In genomic region chr10:6918305-6918704, GRCh38 we compare ENCODE assay signal across 8 cellular contexts.
A peak's percentile ranks its signal among the peaks of the same experiment; 100 is the strongest.
DNase-seq lines count a peak whose midpoint lies in the region; ATAC-seq, FAIRE-seq and TF ChIP-seq lines count a peak whose summit lies in the region.

No MANE protein-coding gene starts in this region.

- peak; percentile 57 for ATAC-seq in effector memory CD8-positive, alpha-beta T cell (replicated peaks)

- DNase-seq in BE2C: peak; percentile 62
- DNase-seq in HFFc6: no peak
- DNase-seq in activated CD4-positive, alpha-beta T cell treated with anti-CD3 and anti-CD28 coated beads, Interleukin-2, amount 10 ng/mL, durations not matched to agents 24 days and 14 days: peak; percentile 91
- DNase-seq in effector memory CD8-positive, alpha-beta T cell: peak; percentile 72 to 81 (median 77)
- peak; percentile 25 for DNase-seq in small intestine
- no peak for DNase-seq in NCI-H510A treated with DMSO at 0.1 percent for 48 hours (lab: John Stamatoyannopoulos, UW)
- no peak for DNase-seq in D341Med (ENCODE audit: low spot score)
- DNase-seq in HuH-7.5 (ENCODE audit: low spot score): no peak

- H3K4me1 ChIP-seq in BE2C (no peaks in the 10 kb centered on the region), small intestine (ENCODE audit: control insufficient read depth in 2 of 2, insufficient read depth in 1 of 2, low read depth in 1 of 2, low read length in 1 of 2) (no peaks in the 10 kb centered on the region)

- no peak for FAIRE-seq in small intestine (lab: Jason Lieb, UNC)

- H3K36me3 ChIP-seq in BE2C: no peaks in the 10 kb centered on the region
- H3K36me3 ChIP-seq in small intestine (ENCODE audit: control insufficient read depth in 2 of 2, insufficient read depth in 2 of 2, low read length in 2 of 2): no peaks in the 10 kb centered on the region

- 60 to 78% (median 65%) methylated on average over 6 of the region's 6 CpGs for WGBS in small intestine, 3 donors

- no peaks in the 10 kb centered on the region for H3K36me3 Mint-ChIP-seq in HFFc6 (ENCODE audit: low read depth)
- H3K36me3 Mint-ChIP-seq in activated CD4-positive, alpha-beta T cell treated with anti-CD3 and anti-CD28 coated beads, Interleukin-2, amount 10 ng/mL, durations not matched to agents 24 days and 14 days (ENCODE audit: low read depth): no peaks in the 10 kb centered on the region
- no peaks in the 10 kb centered on the region for H3K36me3 Mint-ChIP-seq in effector memory CD8-positive, alpha-beta T cell (ENCODE audit: insufficient read depth)

- TF ChIP-seq CTCF in BE2C (IDR thresholded peaks at IDR 0.05; ENCODE audit: low read depth, low read length): peak; percentile 68
- peak; percentile 51 for TF ChIP-seq CTCF in HFFc6 (IDR thresholded peaks at IDR 0.05)

- H3K4me3 Mint-ChIP-seq in HFFc6: no peak overlapping the region
- H3K4me3 Mint-ChIP-seq in activated CD4-positive, alpha-beta T cell treated with anti-CD3 and anti-CD28 coated beads, Interleukin-2, amount 10 ng/mL, durations not matched to agents 24 days and 14 days: no peak overlapping the region
- H3K4me3 Mint-ChIP-seq in effector memory CD8-positive, alpha-beta T cell: no peak overlapping the region

- no peak overlapping the region for H3K27ac ChIP-seq in small intestine (ENCODE audit: low read depth in 1 of 2, low read length in 1 of 2)

- H3K4me3 ChIP-seq in BE2C (ENCODE audit: low read depth, low read length): no peak overlapping the region
- no peak overlapping the region for H3K4me3 ChIP-seq in small intestine (ENCODE audit: low read depth in 1 of 2, low read length in 2 of 2)

- peaks cover 2% of the 10 kb centered on the region; the same call in 1 of the 2 replicates for H3K27me3 Mint-ChIP-seq in HFFc6 (ENCODE audit: insufficient read depth)
- peaks cover 6% of the 10 kb centered on the region for H3K27me3 Mint-ChIP-seq in activated CD4-positive, alpha-beta T cell treated with anti-CD3 and anti-CD28 coated beads, Interleukin-2, amount 10 ng/mL, durations not matched to agents 24 days and 14 days
- no peaks in the 10 kb centered on the region for H3K27me3 Mint-ChIP-seq in effector memory CD8-positive, alpha-beta T cell

- no peaks in the 10 kb centered on the region for H3K9me3 ChIP-seq in BE2C
- H3K9me3 ChIP-seq in small intestine (ENCODE audit: control insufficient read depth, low read depth): no peaks in the 10 kb centered on the region

- peaks cover 5% of the 10 kb centered on the region; the same call in 1 of the 2 replicates for H3K9me3 Mint-ChIP-seq in HFFc6
- H3K9me3 Mint-ChIP-seq in activated CD4-positive, alpha-beta T cell treated with anti-CD3 and anti-CD28 coated beads, Interleukin-2, amount 10 ng/mL, durations not matched to agents 24 days and 14 days: no peaks in the 10 kb centered on the region
- H3K9me3 Mint-ChIP-seq in effector memory CD8-positive, alpha-beta T cell: no peaks in the 10 kb centered on the region

- no peak overlapping the region for H3K27ac Mint-ChIP-seq in HFFc6
- H3K27ac Mint-ChIP-seq in activated CD4-positive, alpha-beta T cell treated with anti-CD3 and anti-CD28 coated beads, Interleukin-2, amount 10 ng/mL, durations not matched to agents 24 days and 14 days: no peak overlapping the region
- H3K27ac Mint-ChIP-seq in effector memory CD8-positive, alpha-beta T cell: peak overlapping the region in 1 of 2 donors; percentile 0

- H3K27me3 ChIP-seq in BE2C: peaks cover 8% of the 10 kb centered on the region
- H3K27me3 ChIP-seq in small intestine (ENCODE audit: control insufficient read depth in 2 of 2, insufficient read depth in 2 of 2, low read length in 2 of 2): no peaks in the 10 kb centered on the region

- intact Hi-C loops in activated CD4-positive, alpha-beta T cell treated with anti-CD3 and anti-CD28 coated beads, Interleukin-2, amount 10 ng/mL, durations not matched to agents 24 days and 14 days (cut with micrococcal nuclease): loop anchor here (2.0 kb wide), 1 partner anchor 490 kb away; no protein-coding TSS in a partner anchor

- no peaks in the 10 kb centered on the region for H3K4me1 Mint-ChIP-seq in HFFc6 (ENCODE audit: low read depth)
- H3K4me1 Mint-ChIP-seq in activated CD4-positive, alpha-beta T cell treated with anti-CD3 and anti-CD28 coated beads, Interleukin-2, amount 10 ng/mL, durations not matched to agents 24 days and 14 days: peaks cover 12% of the 10 kb centered on the region
- H3K4me1 Mint-ChIP-seq in effector memory CD8-positive, alpha-beta T cell (ENCODE audit: low read depth in 2 of 2): peaks cover 16 to 17% of the 10 kb centered on the region in 2 donors

Comparison
In these comparisons a context has a peak if more than half of its experiments do, and no peak if none do; other contexts are left out.
1. DNase-seq: peak in BE2C (single experiment), activated CD4-positive, alpha-beta T cell treated with anti-CD3 and anti-CD28 coated beads, Interleukin-2, amount 10 ng/mL, durations not matched to agents 24 days and 14 days (single experiment), effector memory CD8-positive, alpha-beta T cell (3 of 3) and small intestine (single experiment); none in HFFc6 (single experiment), NCI-H510A treated with DMSO at 0.1 percent for 48 hours (single experiment), D341Med (single experiment) and HuH-7.5 (single experiment).